In genomic region chr3:175941352-175941751, GRCh38 we compare ENCODE assay signal across 9 cellular contexts.
DNase-seq lines count a peak whose midpoint lies in the region; ATAC-seq and TF ChIP-seq lines count a peak whose summit lies in the region.
"Had no signal": no experiment of that assay in that cellular context is flagged by ENCODE, and none has a peak within 500 bp of the region (broad histone marks: within the 10 kb centered on the region; RNA-seq: fewer than 3 reads in every experiment).

No MANE protein-coding gene starts in this region.

- H3K4me2 ChIP-seq in DND-41 (ENCODE audit: insufficient read depth, low read length) (no peak overlapping the region), HCT116 (ENCODE audit: low read length) (no peak overlapping the region)

- TF ChIP-seq POLR2A in HCT116 (IDR thresholded peaks at IDR 0.05; ENCODE audit: borderline replicate concordance, extremely low read depth, insufficient read depth, insufficient read length), result no peak

- POLR2A ChIA-PET in HCT116 (lab: Charles Lee), result no interaction called here

- H3K9me3 ChIP-seq in DND-41 (ENCODE audit: insufficient read depth, low read length, severe bottlenecking) (no peaks in the 10 kb centered on the region), HCT116 (ENCODE audit: control insufficient read depth in 1 of 2, insufficient read depth in 1 of 2, low read depth in 1 of 2, low read length in 2 of 2) (no peaks in the 10 kb centered on the region)

- no peak overlapping the region for H3K27ac Mint-ChIP-seq in activated naive CD8-positive, alpha-beta T cell treated with anti-CD3 and anti-CD28 coated beads for 36 hours
- no peak overlapping the region for H3K27ac Mint-ChIP-seq in activated T-helper 2 cell treated with anti-CD3 and anti-CD28 coated beads, Interferon-gamma antibody, Interleukin-2, Interleukin-4, amounts not matched to agents 10 μg/mL and 5 μg/mL and 100 μg/mL, durations not matched to agents 14 hours and 24 hours and 36 hours

- H3K4me1 ChIP-seq in DND-41 (ENCODE audit: insufficient read depth, low read length) (no peaks in the 10 kb centered on the region), HCT116 (ENCODE audit: control insufficient read depth in 1 of 2, insufficient read depth in 2 of 2, low read length in 2 of 2) (no peaks in the 10 kb centered on the region)
- H3K4me1 ChIP-seq: parathyroid adenoma had no signal

- no peaks in the 10 kb centered on the region for H3K36me3 ChIP-seq in DND-41 (ENCODE audit: insufficient read depth, low read length)
- H3K36me3 ChIP-seq in HCT116 (ENCODE audit: control insufficient read depth in 1 of 2, insufficient read depth in 2 of 2, low read length in 2 of 2), result no peaks in the 10 kb centered on the region

- H3K4me3 ChIP-seq in DND-41 (ENCODE audit: low read depth in 1 of 2, low read length in 2 of 2) (no peak overlapping the region), HCT116 (replicated peaks in 1 of 2; ENCODE audit: low read depth in 1 of 2, low read length in 2 of 2) (no peak overlapping the region)

- H3K9me3 Mint-ChIP-seq in activated naive CD8-positive, alpha-beta T cell treated with anti-CD3 and anti-CD28 coated beads for 36 hours, result peaks cover 18% of the 10 kb centered on the region
- peaks cover 56% of the 10 kb centered on the region for H3K9me3 Mint-ChIP-seq in activated T-helper 2 cell treated with anti-CD3 and anti-CD28 coated beads, Interferon-gamma antibody, Interleukin-2, Interleukin-4, amounts not matched to agents 10 μg/mL and 5 μg/mL and 100 μg/mL, durations not matched to agents 14 hours and 24 hours and 36 hours

- H3K4me1 Mint-ChIP-seq in activated naive CD8-positive, alpha-beta T cell treated with anti-CD3 and anti-CD28 coated beads for 36 hours, result no peaks in the 10 kb centered on the region
- no peaks in the 10 kb centered on the region for H3K4me1 Mint-ChIP-seq in activated T-helper 2 cell treated with anti-CD3 and anti-CD28 coated beads, Interferon-gamma antibody, Interleukin-2, Interleukin-4, amounts not matched to agents 10 μg/mL and 5 μg/mL and 100 μg/mL, durations not matched to agents 14 hours and 24 hours and 36 hours (ENCODE audit: low read depth)

- H4K20me1 ChIP-seq in DND-41 (ENCODE audit: insufficient read depth, low read length), result no peaks in the 10 kb centered on the region
- no peaks in the 10 kb centered on the region for H4K20me1 ChIP-seq in HCT116 (ENCODE audit: insufficient read depth)

- intact Hi-C loops in HCT116 (cut with micrococcal nuclease), result no loop called here
- intact Hi-C loops in activated T-helper 2 cell treated with anti-CD3 and anti-CD28 coated beads, Interferon-gamma antibody, Interleukin-2, Interleukin-4, amounts not matched to agents 10 μg/mL and 5 μg/mL and 100 μg/mL, durations not matched to agents 14 hours and 24 hours and 36 hours (cut with micrococcal nuclease), result no loop called here
- intact Hi-C loops in Right ventricle myocardium superior (cut with DNase I), result no loop called here

- ATAC-seq in DND-41 (ENCODE audit: insufficient read depth, low read depth), result no peak
- ATAC-seq in HCT116, result peak; percentile 36
- no peak for ATAC-seq in GM21619 (IDR thresholded peaks at IDR 0.05; ENCODE audit: unreplicated experiment)
- no peak for ATAC-seq in Right ventricle myocardium superior (ENCODE audit: poor library complexity)

- RAD21 ChIA-PET in HCT116 (lab: Charles Lee; ENCODE audit: low non-redundant PET in 1 of 2, low total read pairs in 2 of 2, uncharacterized antibody in 2 of 2, unreplicated experiment in 2 of 2), result interaction anchor here in 1 of 2 experiments (0.6 kb wide), 1 partner anchor 436 kb away, joined by 3 read pairs; no protein-coding TSS in a partner anchor

- no peaks in the 10 kb centered on the region for H3K27me3 Mint-ChIP-seq in activated naive CD8-positive, alpha-beta T cell treated with anti-CD3 and anti-CD28 coated beads for 36 hours
- H3K27me3 Mint-ChIP-seq in activated T-helper 2 cell treated with anti-CD3 and anti-CD28 coated beads, Interferon-gamma antibody, Interleukin-2, Interleukin-4, amounts not matched to agents 10 μg/mL and 5 μg/mL and 100 μg/mL, durations not matched to agents 14 hours and 24 hours and 36 hours (ENCODE audit: low read depth), result no peaks in the 10 kb centered on the region

- TF ChIP-seq CTCF in DND-41 (IDR thresholded peaks at IDR 0.05; ENCODE audit: borderline replicate concordance, extremely low read depth, low read length, poor library complexity, severe bottlenecking) (peak; percentile 64), HCT116 (IDR thresholded peaks at IDR 0.05 in 2 of 3, conservative IDR thresholded peaks at IDR 0.05 in 1 of 3; ENCODE audit: borderline replicate concordance in 1 of 3, insufficient read depth in 1 of 3, low read depth in 2 of 3, low read length in 2 of 3) (peak; percentile 7 to 47 (median 41); a peak in 5 of 6 replicates)

- H3K27ac ChIP-seq in DND-41 (ENCODE audit: low read length) (no peak overlapping the region), HCT116 (ENCODE audit: low read depth, low read length) (no peak overlapping the region)
- H3K27ac ChIP-seq: parathyroid adenoma had no signal

- no peaks in the 10 kb centered on the region for H3K9me2 ChIP-seq in HCT116 (ENCODE audit: insufficient read depth)

- DNase-seq in DND-41 (no peak), HCT116 (ENCODE audit: low read depth, low spot score) (no peak), RKO (ENCODE audit: low spot score) (peak; percentile 4), iris pigment epithelial cell (ENCODE audit: low read depth) (peak; percentile 18), Right ventricle myocardium superior (no peak)
- no peak for DNase-seq in activated naive CD8-positive, alpha-beta T cell treated with anti-CD3 and anti-CD28 coated beads for 36 hours
- DNase-seq in activated T-helper 2 cell treated with anti-CD3 and anti-CD28 coated beads, Interferon-gamma antibody, Interleukin-2, Interleukin-4, amounts not matched to agents 10 μg/mL and 5 μg/mL and 100 μg/mL, durations not matched to agents 14 hours and 24 hours and 36 hours (ENCODE audit: low spot score), result no peak

- H3K9ac ChIP-seq in DND-41 (ENCODE audit: low read depth, low read length) (no peak overlapping the region), HCT116 (ENCODE audit: low read length) (no peak overlapping the region)
- H3K9ac ChIP-seq: parathyroid adenoma had no signal

- BruUV-seq in HCT116 (replicated peaks; lab: Mats Ljungman, UMichigan), result no TSS peak

- no peak overlapping the region for H3K4me3 Mint-ChIP-seq in activated naive CD8-positive, alpha-beta T cell treated with anti-CD3 and anti-CD28 coated beads for 36 hours
- H3K4me3 Mint-ChIP-seq in activated T-helper 2 cell treated with anti-CD3 and anti-CD28 coated beads, Interferon-gamma antibody, Interleukin-2, Interleukin-4, amounts not matched to agents 10 μg/mL and 5 μg/mL and 100 μg/mL, durations not matched to agents 14 hours and 24 hours and 36 hours (ENCODE audit: low read depth), result no peak overlapping the region

- H2AFZ ChIP-seq in DND-41 (ENCODE audit: low read depth, low read length) (no peak overlapping the region), HCT116 (ENCODE audit: low read depth, low read length, poor library complexity, severe bottlenecking) (no peak overlapping the region)
- H2AFZ ChIP-seq: parathyroid adenoma had no signal

- CTCF ChIA-PET in HCT116 (lab: Charles Lee), result no interaction called here

- TF ChIP-seq RAD21 in HCT116 (IDR thresholded peaks at IDR 0.05; ENCODE audit: low read depth), result no peak

- no peaks in the 10 kb centered on the region for H3K79me2 ChIP-seq in DND-41 (ENCODE audit: insufficient read depth, low read length)
- no peaks in the 10 kb centered on the region for H3K79me2 ChIP-seq in HCT116 (ENCODE audit: insufficient read depth, low read length)
- H3K79me2 ChIP-seq: parathyroid adenoma had no signal

- H3K27me3 ChIP-seq in DND-41 (ENCODE audit: insufficient read depth, low read length, poor library complexity) (no peaks in the 10 kb centered on the region), HCT116 (ENCODE audit: insufficient read depth, low read length) (no peaks in the 10 kb centered on the region)

- no peaks in the 10 kb centered on the region for H3K36me3 Mint-ChIP-seq in activated naive CD8-positive, alpha-beta T cell treated with anti-CD3 and anti-CD28 coated beads for 36 hours
- no peaks in the 10 kb centered on the region for H3K36me3 Mint-ChIP-seq in activated T-helper 2 cell treated with anti-CD3 and anti-CD28 coated beads, Interferon-gamma antibody, Interleukin-2, Interleukin-4, amounts not matched to agents 10 μg/mL and 5 μg/mL and 100 μg/mL, durations not matched to agents 14 hours and 24 hours and 36 hours (ENCODE audit: low read depth)

TF ChIP-seq in HCT116, 20 proteins besides CTCF, POLR2A, EP300 and RAD21:
- TF ChIP-seq FOSL1 (IDR thresholded peaks at IDR 0.05; ENCODE audit: low read depth), result no peak
- no peak for TF ChIP-seq ZBTB33 (IDR thresholded peaks at IDR 0.05; ENCODE audit: extremely low read depth, insufficient replicate concordance, low read length)
- TF ChIP-seq ELF1 (IDR thresholded peaks at IDR 0.05; ENCODE audit: borderline replicate concordance, low read depth), result no peak
- TF ChIP-seq EGR1 (IDR thresholded peaks at IDR 0.05; ENCODE audit: low read depth), result no peak
- no peak for TF ChIP-seq EZH2phosphoT487 (IDR thresholded peaks at IDR 0.05; ENCODE audit: borderline replicate concordance)
TF ChIP-seq in HCT116: peak in this region for 0.

Comparison
In these comparisons a context has a peak if more than half of its experiments do, and no peak if none do; other contexts are left out.
1. DNase-seq: peak in RKO (single experiment) and iris pigment epithelial cell (single experiment); none in DND-41 (single experiment), HCT116 (single experiment), activated naive CD8-positive, alpha-beta T cell treated with anti-CD3 and anti-CD28 coated beads for 36 hours (single experiment), activated T-helper 2 cell treated with anti-CD3 and anti-CD28 coated beads, Interferon-gamma antibody, Interleukin-2, Interleukin-4, amounts not matched to agents 10 μg/mL and 5 μg/mL and 100 μg/mL, durations not matched to agents 14 hours and 24 hours and 36 hours (single experiment) and Right ventricle myocardium superior (single experiment).